9 cellular contexts compared by ENCODE assay signal in genomic region chr19:51201712-51202111, GRCh38. TPM values are rescaled to one million over a fixed set of nuclear protein-coding genes. Genes with fewer than 3 reads are reported as not detected.
"Had no signal": no experiment of that assay in that cellular context is flagged by ENCODE, and none has a peak within 500 bp of the region (broad histone marks: within the 10 kb centered on the region; RNA-seq: fewer than 3 reads in every experiment).

No MANE protein-coding gene starts in this region.

- H3K36me3 ChIP-seq: HAP-1 had no signal

- H3K4me3 ChIP-seq: GM23338, HAP-1, K562 had no signal

- ATAC-seq: GM23338, HCT116, K562 had no signal

- H3K4me1 ChIP-seq: HAP-1 had no signal

- H2AFZ ChIP-seq: GM23338 had no signal

- H3K4me2 ChIP-seq: GM23338 had no signal

- H3K9me3 ChIP-seq: HAP-1 had no signal

- DNase-seq: HFFc6, IMR-90, KG1 had no signal

RNA-seq across cellular contexts. Expression of gene CD33, which starts 23.2 kb away (rescaled TPM):
- total RNA-seq: H1, HFFc6, HT-29, IMR-90 had no signal
- polyA plus RNA-seq: GM23338, IMR-90 had no signal

RNA-seq across cellular contexts. Expression of gene SIGLECL1, which starts 49.2 kb away (rescaled TPM):
- total RNA-seq: GM23338, H1, HFFc6, HT-29, IMR-90, K562 had no signal
- polyA plus RNA-seq: GM23338, H1, IMR-90, K562 had no signal

RNA-seq across cellular contexts. Expression of gene SIGLEC7, which starts 59.6 kb away (rescaled TPM):
- total RNA-seq: GM23338, H1, HFFc6, HT-29, IMR-90, K562 had no signal
- polyA plus RNA-seq: GM23338, H1, IMR-90 had no signal
